In the genomic region with DNA sequence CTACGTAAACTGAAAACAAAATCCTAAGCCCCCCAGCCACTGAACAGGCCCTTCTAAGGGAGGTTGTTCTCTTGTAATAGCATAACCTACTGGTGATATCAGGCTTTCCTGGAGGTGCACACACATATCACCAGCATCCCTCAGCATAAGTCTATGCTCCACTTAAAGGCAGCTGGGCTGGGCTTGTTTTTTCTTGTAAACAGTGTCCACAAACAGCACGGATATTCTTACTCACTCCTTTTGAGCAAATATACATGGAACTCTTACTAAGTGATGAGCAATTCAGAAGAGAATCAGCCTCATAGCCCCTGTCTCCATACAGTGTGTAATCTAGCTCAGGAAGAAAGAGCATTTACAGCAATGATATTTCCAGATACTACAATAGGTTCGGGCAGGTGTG, we compare ENCODE assay signal across 22 cellular contexts. TPM values are rescaled to one million over a fixed set of nuclear protein-coding genes. Genes with fewer than 3 reads are reported as not detected.
DNase-seq lines count a peak whose midpoint lies in the region; ATAC-seq, FAIRE-seq and TF ChIP-seq lines count a peak whose summit lies in the region.
"Had no signal": no experiment of that assay in that cellular context is flagged by ENCODE, and none has a peak within 500 bp of the region (broad histone marks: within the 10 kb centered on the region; RNA-seq: fewer than 3 reads in every experiment).

No MANE protein-coding gene starts in this region.

- H2BK5ac ChIP-seq in mesenchymal stem cell (ENCODE audit: low read depth, low read length, poor library complexity, severe bottlenecking) = no peak overlapping the region

- H3K9me3 ChIP-seq in mesenchymal stem cell (ENCODE audit: control insufficient read depth, low read length) = no peaks in the 10 kb centered on the region
- no peaks in the 10 kb centered on the region for H3K9me3 ChIP-seq in prostate gland

- 71% methylated on average over 1 of the region's 3 CpGs for WGBS in mesenchymal stem cell
- WGBS in prostate gland = 73% methylated on average over 3 of the region's 3 CpGs

- ATAC-seq in HG03045 (IDR thresholded peaks at IDR 0.05; ENCODE audit: unreplicated experiment) = no peak
- ATAC-seq: HepG2 had no signal

- H3K36me3 ChIP-seq in bronchial epithelial cell (ENCODE audit: control insufficient read depth, insufficient read depth, low read length) = no peaks in the 10 kb centered on the region
- no peaks in the 10 kb centered on the region for H3K36me3 ChIP-seq in mesenchymal stem cell (ENCODE audit: control insufficient read depth in 1 of 2, insufficient read depth in 2 of 2, low read depth in 1 of 2, low read length in 2 of 2)
- no peaks in the 10 kb centered on the region for H3K36me3 ChIP-seq in prostate gland

- no peak overlapping the region for H3K4me2 ChIP-seq in mesenchymal stem cell (ENCODE audit: low read length, poor library complexity, severe bottlenecking)

- no peak overlapping the region for H2AK5ac ChIP-seq in mesenchymal stem cell (ENCODE audit: low read length, severe bottlenecking)

- no peak overlapping the region for H2BK120ac ChIP-seq in mesenchymal stem cell (ENCODE audit: low read depth, low read length)

- no peak overlapping the region for H3K18ac ChIP-seq in mesenchymal stem cell (ENCODE audit: low read depth in 1 of 2, low read length in 2 of 2)

- no peaks in the 10 kb centered on the region for H3K27me3 ChIP-seq in bronchial epithelial cell (ENCODE audit: control insufficient read depth, insufficient read depth, low read length)
- peaks cover 22 to 26% of the 10 kb centered on the region in 2 experiments for H3K27me3 ChIP-seq in mesenchymal stem cell (ENCODE audit: control insufficient read depth in 1 of 2, insufficient read depth in 1 of 2, low read length in 2 of 2)
- peaks cover 2% of the 10 kb centered on the region for H3K27me3 ChIP-seq in prostate gland (replicated peaks; ENCODE audit: insufficient read depth)

- no peak overlapping the region for H2BK12ac ChIP-seq in mesenchymal stem cell (ENCODE audit: low read length in 2 of 2)

- H3K27ac ChIP-seq in mesenchymal stem cell (ENCODE audit: low read length, poor library complexity, severe bottlenecking) = no peak overlapping the region
- no peak overlapping the region for H3K27ac ChIP-seq in prostate gland
- H3K27ac ChIP-seq: C4-2B had no signal

- no peak overlapping the region for H4K91ac ChIP-seq in mesenchymal stem cell (ENCODE audit: low read length)

- no peak overlapping the region for H3K23ac ChIP-seq in mesenchymal stem cell (ENCODE audit: low read length in 2 of 2)

- no peaks in the 10 kb centered on the region for H3K79me1 ChIP-seq in mesenchymal stem cell (replicated peaks; ENCODE audit: low read length, poor library complexity, severe bottlenecking)

- H4K8ac ChIP-seq in mesenchymal stem cell (ENCODE audit: low read length) = no peak overlapping the region

- peak; percentile 52 for DNase-seq in AG08396 (ENCODE audit: low spot score)
- DNase-seq in ELR (ENCODE audit: low read depth) = peak; percentile 3
- peak; percentile 91 for DNase-seq in bronchial epithelial cell (ENCODE audit: low read depth)
- DNase-seq in mesenchymal stem cell = peak; percentile 3
- no peak for DNase-seq in prostate gland (ENCODE audit: low spot score)
- no peak for DNase-seq in stimulated activated CD4-positive, alpha-beta T cell treated with anti-CD3 and anti-CD28 coated beads, Interleukin-15, amount 100 ng/mL, for 24 hours
- DNase-seq: ACHN; AML-193; CD4-positive, alpha-beta memory T cell; DMS153; DND-41; EL; H9 had no signal

- H3K4me1 ChIP-seq in mesenchymal stem cell (ENCODE audit: control insufficient read depth, insufficient read depth, low read depth, low read length) (no peaks in the 10 kb centered on the region), prostate gland (replicated peaks) (no peaks in the 10 kb centered on the region)

- no peak for FAIRE-seq in bronchial epithelial cell (lab: Jason Lieb, UNC)
- FAIRE-seq: G401.6, GM12891, GM19239, H1, HepG2 had no signal

- H3K4me3 ChIP-seq in bronchial epithelial cell (ENCODE audit: low read depth, low read length) (no peak overlapping the region), mesenchymal stem cell (ENCODE audit: insufficient read depth in 1 of 2, low read depth in 1 of 2, low read length in 2 of 2) (no peak overlapping the region), prostate gland (no peak overlapping the region)

- no peak overlapping the region for H3K9ac ChIP-seq in mesenchymal stem cell (ENCODE audit: low read length)

- H3K4ac ChIP-seq in mesenchymal stem cell (ENCODE audit: low read depth in 1 of 2, low read length in 2 of 2) = no peak overlapping the region

- H2BK15ac ChIP-seq in mesenchymal stem cell (ENCODE audit: low read depth, poor library complexity, severe bottlenecking) = no peak overlapping the region

- no peak for TF ChIP-seq CTCF in bronchial epithelial cell (IDR thresholded peaks at IDR 0.05; ENCODE audit: insufficient read depth, low read length, severe bottlenecking)
- no peak for TF ChIP-seq CTCF in prostate gland (IDR thresholded peaks at IDR 0.05)

- intact Hi-C loops in prostate gland (cut with DNase I) = no loop called here

- no peak for TF ChIP-seq POLR2A in prostate gland (IDR thresholded peaks at IDR 0.05)

- H2AFZ ChIP-seq in mesenchymal stem cell (ENCODE audit: low read depth, low read length) = no peak overlapping the region

- no peak overlapping the region for H3K14ac ChIP-seq in mesenchymal stem cell (ENCODE audit: low read length in 2 of 2)

RNA-seq across cellular contexts. Expression of a gene that starts 2.4 kb away (rescaled TPM):
- total RNA-seq in bronchial epithelial cell = not detected in 2 replicates
- polyA plus RNA-seq in mesenchymal stem cell (2013, experiment 1 of 2) = not detected
- not detected for polyA plus RNA-seq in mesenchymal stem cell (2013, experiment 2 of 2)
- 1 to 10 TPM in 1 of 2 donors, not detected in 1; 1.1 TPM for total RNA-seq in prostate gland
- total RNA-seq: A172; CD4-positive, alpha-beta memory T cell; H1; H9; HepG2 had no signal
- polyA plus RNA-seq: BJ; CD4-positive, alpha-beta memory T cell; HepG2 had no signal

RNA-seq across cellular contexts. Expression of a gene that starts 5.9 kb away (rescaled TPM):
- total RNA-seq in bronchial epithelial cell = not detected in 2 replicates
- polyA plus RNA-seq in mesenchymal stem cell (2013, experiment 1 of 2) = not detected
- polyA plus RNA-seq in mesenchymal stem cell (2013, experiment 2 of 2) = not detected
- not detected for total RNA-seq in prostate gland
- total RNA-seq: A172; CD4-positive, alpha-beta memory T cell; H1; H9 had no signal
- polyA plus RNA-seq: BJ; CD4-positive, alpha-beta memory T cell; H1 had no signal

RNA-seq across cellular contexts. Expression of a gene that starts 13.6 kb away (rescaled TPM):
- total RNA-seq in bronchial epithelial cell = not detected in 2 replicates
- polyA plus RNA-seq in mesenchymal stem cell (2013, experiment 1 of 2) = not detected
- not detected for polyA plus RNA-seq in mesenchymal stem cell (2013, experiment 2 of 2)
- not detected for total RNA-seq in prostate gland
- total RNA-seq: A172; CD4-positive, alpha-beta memory T cell; H1; H9; HepG2 had no signal
- polyA plus RNA-seq: BJ; CD4-positive, alpha-beta memory T cell; H1; HepG2 had no signal

RNA-seq across cellular contexts. Expression of a gene that starts 44.6 kb away (rescaled TPM):
- total RNA-seq in bronchial epithelial cell = 0.53 and 0.90 TPM in 2 replicates
- polyA plus RNA-seq in mesenchymal stem cell (2013, experiment 1 of 2) = 0.86 TPM
- polyA plus RNA-seq in mesenchymal stem cell (2013, experiment 2 of 2) = 0.75 TPM
- total RNA-seq in prostate gland = under 1 TPM; 0.45 to 0.82 TPM
- total RNA-seq: A172 had no signal
- polyA plus RNA-seq: BJ; CD4-positive, alpha-beta memory T cell had no signal

Comparison
In these comparisons a context has a peak if more than half of its experiments do, and no peak if none do; other contexts are left out.
1. DNase-seq: peak in AG08396 (single experiment), ELR (single experiment), bronchial epithelial cell (single experiment) and mesenchymal stem cell (single experiment); none in prostate gland (single experiment) and stimulated activated CD4-positive, alpha-beta T cell treated with anti-CD3 and anti-CD28 coated beads, Interleukin-15, amount 100 ng/mL, for 24 hours (single experiment).